Comparison of ENCODE assay signal across 22 cellular contexts in genomic region chr5:91884036-91884435, GRCh38.
DNase-seq lines count a peak whose midpoint lies in the region; ATAC-seq, FAIRE-seq and TF ChIP-seq lines count a peak whose summit lies in the region.
"Had no signal": no experiment of that assay in that cellular context is flagged by ENCODE, and none has a peak within 500 bp of the region (broad histone marks: within the 10 kb centered on the region; RNA-seq: fewer than 3 reads in every experiment).

No MANE protein-coding gene starts in this region.

- H3K4me1 ChIP-seq in HepG2 (ENCODE audit: insufficient read depth, low read length) (no peaks in the 10 kb centered on the region), right lobe of liver (no peaks in the 10 kb centered on the region), IMR-90 (ENCODE audit: control insufficient read depth, insufficient read depth, low read length) (no peaks in the 10 kb centered on the region), mesendoderm (ENCODE audit: control insufficient read depth, low read depth, low read length) (no peaks in the 10 kb centered on the region)
- H3K4me1 ChIP-seq: Caco-2 had no signal

- H2BK5ac ChIP-seq in IMR-90 (ENCODE audit: low read depth, low read length, poor library complexity, severe bottlenecking), result no peak overlapping the region
- no peak overlapping the region for H2BK5ac ChIP-seq in mesendoderm (ENCODE audit: low read length)

- H3K9ac ChIP-seq in HepG2 (ENCODE audit: insufficient read depth, low read depth, low read length) (no peak overlapping the region), IMR-90 (ENCODE audit: low read depth, low read length) (no peak overlapping the region), mesendoderm (ENCODE audit: low read length) (no peak overlapping the region)
- H3K9ac ChIP-seq: BLaER1 treated with 17β-estradiol and CSF1 and Interleukin-3, amounts not matched to agents 10 nM and 100 nM had no signal

- TF ChIP-seq RAD21 in HepG2 (CRISPR knock-in tag; IDR thresholded peaks at IDR 0.05) (no peak), IMR-90 (IDR thresholded peaks at IDR 0.05; ENCODE audit: low read length) (no peak)

- no peak overlapping the region for H2BK120ac ChIP-seq in IMR-90 (ENCODE audit: low read depth, low read length)
- H2BK120ac ChIP-seq in mesendoderm (ENCODE audit: low read depth, low read length), result no peak overlapping the region

- no peak overlapping the region for H4K5ac ChIP-seq in IMR-90 (ENCODE audit: low read depth, low read length)
- H4K5ac ChIP-seq in mesendoderm (ENCODE audit: low read length), result no peak overlapping the region

- H3K27ac ChIP-seq in HepG2 (ENCODE audit: extremely low read length, insufficient read depth, low read length) (no peak overlapping the region), right lobe of liver (no peak overlapping the region), IMR-90 (ENCODE audit: insufficient read depth, low read length) (no peak overlapping the region), mesendoderm (ENCODE audit: low read depth, low read length) (no peak overlapping the region)
- H3K27ac ChIP-seq: BLaER1 treated with 17β-estradiol and CSF1 and Interleukin-3, amounts not matched to agents 10 nM and 100 nM; C4-2B had no signal

- no peak overlapping the region for H3K23ac ChIP-seq in IMR-90 (ENCODE audit: low read depth, low read length)
- no peak overlapping the region for H3K23ac ChIP-seq in mesendoderm (ENCODE audit: low read length)

- no peak for FAIRE-seq in HepG2 (lab: Jason Lieb, UNC)
- peak; percentile 57 for FAIRE-seq in frontal cortex (lab: Jason Lieb, UNC)
- FAIRE-seq: GM12878, GM12892, GM18507 had no signal

- no peak for TF ChIP-seq EP300 in HepG2 (IDR thresholded peaks at IDR 0.05; ENCODE audit: low read depth in 2 of 2, low read length in 2 of 2)
- TF ChIP-seq EP300 in HepG2 (CRISPR knock-in tag; IDR thresholded peaks at IDR 0.05; ENCODE audit: borderline replicate concordance), result no peak

- DNase-seq in HepG2 (ENCODE audit: low spot score) (no peak), right lobe of liver (no peak), IMR-90 (no peak), frontal cortex (ENCODE audit: low spot score in 2 of 2) (no peak), RKO (ENCODE audit: low spot score) (no peak), mesendoderm (no peak), DMS53 treated with DMSO at 0.1 percent for 48 hours (lab: John Stamatoyannopoulos, UW; ENCODE audit: unreplicated experiment) (no peak)
- DNase-seq: 8988T; AML-193; Caco-2; Calu3; CD4-positive, alpha-beta T cell; CD8-positive, alpha-beta T cell; DMS79; DND-41; EL; GDM1 had no signal

- H2AK5ac ChIP-seq in IMR-90 (ENCODE audit: low read depth, low read length), result no peak overlapping the region
- no peak overlapping the region for H2AK5ac ChIP-seq in mesendoderm (ENCODE audit: low read length)

- POLR2A ChIA-PET in HepG2 (lab: Yijun Ruan, JAX), result no interaction called here
- POLR2A ChIA-PET in IMR-90 (lab: Charles Lee; ENCODE audit: unreplicated experiment), result no interaction called here

- in situ Hi-C loops in HepG2 (cut with HindIII; ENCODE audit: extremely low pct_ligation_motif_present, low pct_unique_long_range_greater_than_20kb) (no loop called here), IMR-90 (cut with MboI; ENCODE audit: low sequenced_read_pairs) (no loop called here)

- H3K4ac ChIP-seq in IMR-90 (ENCODE audit: low read depth, low read length) (no peak overlapping the region), mesendoderm (ENCODE audit: low read depth, low read length) (no peak overlapping the region)

- dilution Hi-C loops in IMR-90 (cut with HindIII; ENCODE audit: low sequenced_read_pairs, unreplicated experiment), result no loop called here

- H3K36me3 ChIP-seq in HepG2 (replicated peaks in 1 of 2; ENCODE audit: control insufficient read depth in 1 of 2, insufficient read depth in 2 of 2, low read length in 2 of 2) (no peaks in the 10 kb centered on the region), right lobe of liver (no peaks in the 10 kb centered on the region), IMR-90 (ENCODE audit: control insufficient read depth, insufficient read depth, low read length) (no peaks in the 10 kb centered on the region), mesendoderm (ENCODE audit: control insufficient read depth, insufficient read depth, low read length) (no peaks in the 10 kb centered on the region)
- H3K36me3 ChIP-seq: BLaER1 treated with 17β-estradiol and CSF1 and Interleukin-3, amounts not matched to agents 10 nM and 100 nM had no signal

- H3K4me3 ChIP-seq in HepG2 (replicated peaks in 1 of 3; ENCODE audit: insufficient read depth in 1 of 3, low read depth in 2 of 3, low read length in 3 of 3), result no peak overlapping the region; a peak in 1 of 6 replicates
- H3K4me3 ChIP-seq in right lobe of liver, result no peak overlapping the region
- H3K4me3 ChIP-seq in IMR-90 (ENCODE audit: insufficient read depth, low read depth, low read length), result no peak overlapping the region
- H3K4me3 ChIP-seq in mesendoderm (ENCODE audit: low read length), result no peak overlapping the region
- H3K4me3 ChIP-seq: BLaER1 treated with 17β-estradiol and CSF1 and Interleukin-3, amounts not matched to agents 10 nM and 100 nM; GM12878 had no signal

- no peak overlapping the region for H3K56ac ChIP-seq in IMR-90 (ENCODE audit: extremely low read depth, insufficient read depth, low read length)
- no peak overlapping the region for H3K56ac ChIP-seq in mesendoderm (ENCODE audit: low read length)

- H3K9me3 ChIP-seq in HepG2 (ENCODE audit: low read length) (no peaks in the 10 kb centered on the region), right lobe of liver (no peaks in the 10 kb centered on the region), IMR-90 (ENCODE audit: control insufficient read depth, insufficient read depth, low read length) (no peaks in the 10 kb centered on the region)
- H3K9me3 ChIP-seq: Caco-2 had no signal

- no peak overlapping the region for H3K18ac ChIP-seq in IMR-90 (ENCODE audit: low read depth, low read length)
- no peak overlapping the region for H3K18ac ChIP-seq in mesendoderm (ENCODE audit: low read length)

- H4K91ac ChIP-seq in IMR-90 (ENCODE audit: insufficient read depth, low read depth, low read length), result no peak overlapping the region

- H4K8ac ChIP-seq in IMR-90 (ENCODE audit: low read depth in 2 of 2, low read length in 2 of 2) (no peak overlapping the region), mesendoderm (ENCODE audit: low read depth, low read length) (no peak overlapping the region)

- H3K27me3 ChIP-seq in HepG2 (ENCODE audit: control insufficient read depth in 1 of 2, insufficient read depth in 2 of 2, low read length in 2 of 2) (no peaks in the 10 kb centered on the region), right lobe of liver (no peaks in the 10 kb centered on the region), IMR-90 (ENCODE audit: control insufficient read depth, insufficient read depth, low read length) (no peaks in the 10 kb centered on the region), mesendoderm (ENCODE audit: insufficient read depth, low read length, poor library complexity) (no peaks in the 10 kb centered on the region)
- H3K27me3 ChIP-seq: BLaER1 treated with 17β-estradiol and CSF1 and Interleukin-3, amounts not matched to agents 10 nM and 100 nM had no signal

- no peak for TF ChIP-seq POLR2A in HepG2 (IDR thresholded peaks at IDR 0.05; ENCODE audit: insufficient read depth in 1 of 2, low read depth in 2 of 2, low read length in 2 of 2)
- TF ChIP-seq POLR2A in right lobe of liver (IDR thresholded peaks at IDR 0.05), result no peak
- TF ChIP-seq POLR2A in IMR-90 (IDR thresholded peaks at IDR 0.05; ENCODE audit: low read depth, low read length), result no peak

- H3K4me2 ChIP-seq in HepG2 (ENCODE audit: low read depth, low read length) (no peak overlapping the region), IMR-90 (ENCODE audit: low read depth, low read length) (no peak overlapping the region), mesendoderm (ENCODE audit: low read length) (no peak overlapping the region)
- H3K4me2 ChIP-seq: BLaER1 treated with 17β-estradiol and CSF1 and Interleukin-3, amounts not matched to agents 10 nM and 100 nM had no signal

- H3K79me1 ChIP-seq in IMR-90 (ENCODE audit: low read depth in 1 of 2, low read length in 2 of 2) (no peaks in the 10 kb centered on the region), mesendoderm (ENCODE audit: low read length) (no peaks in the 10 kb centered on the region)

- intact Hi-C loops in HepG2 (cut with micrococcal nuclease; ENCODE audit: unreplicated experiment), result no loop called here
- intact Hi-C loops in right lobe of liver (cut with DNase I), result no loop called here
- intact Hi-C loops in IMR-90 (cut with micrococcal nuclease), result no loop called here

- no peak overlapping the region for H2BK20ac ChIP-seq in IMR-90 (ENCODE audit: low read depth, low read length)

- TF ChIP-seq CTCF in HepG2 (CRISPR knock-in tag; IDR thresholded peaks at IDR 0.05), result no peak
- no peak for TF ChIP-seq CTCF in right lobe of liver (IDR thresholded peaks at IDR 0.05)
- TF ChIP-seq CTCF in IMR-90 (conservative IDR thresholded peaks at IDR 0.05; ENCODE audit: low read depth, low read length), result no peak

- H2BK15ac ChIP-seq in IMR-90 (ENCODE audit: low read depth, low read length), result no peak overlapping the region
- no peak overlapping the region for H2BK15ac ChIP-seq in mesendoderm (replicated peaks; ENCODE audit: low read depth)

- CTCF ChIA-PET in HepG2 (lab: Yijun Ruan, JAX; ENCODE audit: low intra/inter-chr PET ratio, low total read pairs) (no interaction called here), IMR-90 (lab: Yijun Ruan, JAX) (interaction anchor here (0.6 kb wide), 1 partner anchor 30 kb away, joined by 3 read pairs; no protein-coding TSS in a partner anchor)

- H4K20me1 ChIP-seq in HepG2 (ENCODE audit: insufficient read depth, low read length) (no peaks in the 10 kb centered on the region), IMR-90 (ENCODE audit: insufficient read depth, low read length) (no peaks in the 10 kb centered on the region)
- H4K20me1 ChIP-seq: BLaER1 treated with 17β-estradiol and CSF1 and Interleukin-3, amounts not matched to agents 10 nM and 100 nM had no signal

- ATAC-seq in HepG2 (no peak), right lobe of liver (no peak), IMR-90 (ENCODE audit: low read depth) (no peak)
- ATAC-seq: CD8-positive, alpha-beta T cell; GM12878 had no signal

- no peak overlapping the region for H2AK9ac ChIP-seq in IMR-90 (replicated peaks; ENCODE audit: low read depth, low read length, poor library complexity)

- H3K14ac ChIP-seq in IMR-90 (replicated peaks; ENCODE audit: low read depth, low read length), result no peak overlapping the region

- no peaks in the 10 kb centered on the region for H3K9me1 ChIP-seq in IMR-90 (ENCODE audit: insufficient read depth, low read length)

- no peaks in the 10 kb centered on the region for H3K79me2 ChIP-seq in HepG2 (ENCODE audit: insufficient read depth, low read length)
- H3K79me2 ChIP-seq in mesendoderm (ENCODE audit: control insufficient read depth, insufficient read depth, low read length), result no peaks in the 10 kb centered on the region

- no TSS peak for BruUV-seq in HepG2 (replicated peaks; lab: Mats Ljungman, UMichigan)
- BruUV-seq in IMR-90 (replicated peaks; lab: Mats Ljungman, UMichigan), result no TSS peak

- WGBS in HepG2 (ENCODE audit: low lambda C conversion rate), result 0% methylated on average over 1 of the region's 1 CpG
- WGBS in right lobe of liver (ENCODE audit: insufficient coverage, low coverage, low lambda C conversion rate, missing lambda C conversion rate), result 35% methylated on average over 1 of the region's 1 CpG
- no CpG with 5 or more reads among the region's 1 CpG for WGBS in IMR-90 (ENCODE audit: extremely low coverage in 2 of 2, insufficient read length in 1 of 2), 2 experiments
- no CpG with 5 or more reads among the region's 1 CpG for WGBS in mesendoderm (ENCODE audit: extremely low coverage, insufficient coverage, low lambda C conversion rate)

- H2AFZ ChIP-seq in HepG2 (ENCODE audit: low read length) (no peak overlapping the region), IMR-90 (replicated peaks; ENCODE audit: low read length, poor library complexity) (no peak overlapping the region)
